Comparison of ENCODE assay signal across 1 cellular context in the genomic region with DNA sequence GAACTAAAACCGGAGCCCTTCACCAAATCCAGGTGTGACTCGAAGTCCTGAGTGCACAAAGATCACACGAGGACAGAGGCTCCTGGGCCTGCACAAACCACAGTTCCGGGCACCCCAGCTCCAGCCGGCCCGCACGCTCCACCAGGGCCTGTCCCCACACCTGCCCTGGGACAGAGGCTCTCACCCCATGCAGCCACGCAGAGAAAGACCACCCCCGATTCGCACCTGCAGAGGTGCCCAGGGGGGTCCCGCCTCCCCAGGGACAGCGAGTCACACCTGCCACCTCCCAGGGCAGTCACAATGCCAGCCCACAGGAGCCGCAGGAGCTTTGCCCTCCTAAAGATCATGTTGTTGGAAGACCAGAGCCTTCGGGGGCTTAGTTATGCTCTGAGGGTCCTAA.
TF ChIP-seq lines count a peak whose summit lies in the region.

No MANE protein-coding gene starts in this region.

TF ChIP-seq in HepG2, 621 proteins besides CTCF, POLR2A, EP300 and RAD21:
- TF ChIP-seq ZNF790 (CRISPR knock-in tag; IDR thresholded peaks at IDR 0.05; ENCODE audit: borderline replicate concordance) = no peak
- TF ChIP-seq ZNF687 (CRISPR knock-in tag; IDR thresholded peaks at IDR 0.05) = 0 out of 2 replicates have a peak, but pooled peaks have one; percentile 6
- no peak for TF ChIP-seq HNRNPLL (IDR thresholded peaks at IDR 0.05; ENCODE audit: low read depth, low read length, poor library complexity, severe bottlenecking)
- TF ChIP-seq XBP1 (CRISPR knock-in tag; IDR thresholded peaks at IDR 0.05) = no peak
